In the genomic region with DNA sequence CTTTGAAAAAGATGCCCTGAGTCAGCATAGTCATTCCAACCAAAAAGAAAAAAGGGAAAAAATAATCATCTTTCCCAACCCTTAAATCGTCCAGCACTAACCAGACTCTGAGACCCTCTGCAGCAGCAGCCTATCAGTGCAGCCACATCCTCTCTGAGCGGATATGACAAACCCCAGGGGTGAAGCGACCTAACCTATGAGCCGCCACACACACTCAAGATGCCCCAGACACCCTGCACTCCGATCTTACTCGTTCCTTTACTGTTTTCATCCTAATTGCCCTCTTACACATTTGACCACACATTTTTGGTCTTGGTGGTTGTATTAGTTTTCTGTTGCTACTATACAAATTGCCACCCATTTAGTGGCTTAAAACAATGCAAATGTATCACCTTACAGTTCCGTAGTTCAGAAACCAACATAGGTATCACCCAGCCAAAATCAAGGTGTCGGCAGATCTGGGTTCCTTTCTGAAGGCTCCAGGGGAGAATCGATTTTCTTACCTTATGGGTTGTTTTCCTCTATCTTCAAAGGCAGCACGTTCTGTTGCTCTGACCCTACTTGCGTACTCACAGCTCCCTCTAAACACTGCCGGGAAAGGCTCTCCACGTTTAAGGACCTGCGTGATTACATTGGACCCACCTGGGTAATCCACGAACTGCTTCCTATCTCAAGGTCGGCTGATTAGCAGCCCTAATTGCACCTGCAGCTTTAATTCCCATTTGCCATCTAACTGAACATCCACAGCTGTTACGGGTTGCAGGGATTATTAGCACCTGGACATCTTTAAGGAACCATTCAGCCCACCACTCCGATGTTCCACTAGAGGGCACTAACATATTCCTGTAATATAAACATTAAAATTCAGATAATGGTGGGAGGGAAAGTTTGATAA, we compare ENCODE assay signal across 8 cellular contexts. TPM values are rescaled to one million over a fixed set of nuclear protein-coding genes. Genes with fewer than 3 reads are reported as not detected.
DNase-seq lines count a peak whose midpoint lies in the region; ATAC-seq, FAIRE-seq and TF ChIP-seq lines count a peak whose summit lies in the region.

No MANE protein-coding gene starts in this region.

- H3K27me3 Mint-ChIP-seq in activated T-helper 2 cell treated with anti-CD3 and anti-CD28 coated beads, Interferon-gamma antibody, Interleukin-2, Interleukin-4, amounts not matched to agents 10 μg/mL and 5 μg/mL and 100 μg/mL, durations not matched to agents 14 hours and 24 hours and 36 hours (ENCODE audit: low read depth) = no peaks in the 10 kb centered on the region

- H3K27ac Mint-ChIP-seq in activated T-helper 2 cell treated with anti-CD3 and anti-CD28 coated beads, Interferon-gamma antibody, Interleukin-2, Interleukin-4, amounts not matched to agents 10 μg/mL and 5 μg/mL and 100 μg/mL, durations not matched to agents 14 hours and 24 hours and 36 hours = peak overlapping the region; percentile 72

- H4K20me1 ChIP-seq in keratinocyte (ENCODE audit: control insufficient read depth, extremely low read depth, insufficient read depth, low read length) = no peaks in the 10 kb centered on the region

- H3K9me3 Mint-ChIP-seq in activated T-helper 2 cell treated with anti-CD3 and anti-CD28 coated beads, Interferon-gamma antibody, Interleukin-2, Interleukin-4, amounts not matched to agents 10 μg/mL and 5 μg/mL and 100 μg/mL, durations not matched to agents 14 hours and 24 hours and 36 hours = no peaks in the 10 kb centered on the region

- no peak overlapping the region for H3K9ac ChIP-seq in keratinocyte (ENCODE audit: control insufficient read depth, extremely low read depth, insufficient read depth, low read length)

- H2AFZ ChIP-seq in keratinocyte (ENCODE audit: control insufficient read depth, low read length) = no peak overlapping the region

- H3K9me3 ChIP-seq in cardiac muscle cell (ENCODE audit: low read depth) (no peaks in the 10 kb centered on the region), keratinocyte (ENCODE audit: control insufficient read depth, low read depth, low read length) (no peaks in the 10 kb centered on the region), uterus (no peaks in the 10 kb centered on the region)

- no peak overlapping the region for H3K27ac ChIP-seq in cardiac muscle cell
- H3K27ac ChIP-seq in keratinocyte (ENCODE audit: control insufficient read depth, insufficient read depth, low read length) = no peak overlapping the region
- no peak overlapping the region for H3K27ac ChIP-seq in uterus

- ATAC-seq in left cardiac atrium = no peak
- ATAC-seq in GM18909 (IDR thresholded peaks at IDR 0.05; ENCODE audit: poor library complexity, unreplicated experiment) = no peak

- no peak overlapping the region for H3K4me3 ChIP-seq in cardiac muscle cell
- no peak overlapping the region for H3K4me3 ChIP-seq in keratinocyte (ENCODE audit: control insufficient read depth in 2 of 3, extremely low read depth in 1 of 3, insufficient read depth in 2 of 3, low read depth in 1 of 3, low read length in 3 of 3)
- no peak overlapping the region for H3K4me3 ChIP-seq in uterus

- H3K4me1 ChIP-seq in cardiac muscle cell (ENCODE audit: low read depth) = no peaks in the 10 kb centered on the region
- H3K4me1 ChIP-seq in keratinocyte (ENCODE audit: control insufficient read depth, extremely low read depth, insufficient read depth, low read length) = no peaks in the 10 kb centered on the region
- no peaks in the 10 kb centered on the region for H3K4me1 ChIP-seq in uterus

- H3K4me1 Mint-ChIP-seq in activated T-helper 2 cell treated with anti-CD3 and anti-CD28 coated beads, Interferon-gamma antibody, Interleukin-2, Interleukin-4, amounts not matched to agents 10 μg/mL and 5 μg/mL and 100 μg/mL, durations not matched to agents 14 hours and 24 hours and 36 hours (ENCODE audit: low read depth) = peaks cover 51% of the 10 kb centered on the region

- no peaks in the 10 kb centered on the region for H3K9me1 ChIP-seq in keratinocyte (ENCODE audit: control insufficient read depth, extremely low read depth, insufficient read depth, low read length)

- H3K4me3 Mint-ChIP-seq in activated T-helper 2 cell treated with anti-CD3 and anti-CD28 coated beads, Interferon-gamma antibody, Interleukin-2, Interleukin-4, amounts not matched to agents 10 μg/mL and 5 μg/mL and 100 μg/mL, durations not matched to agents 14 hours and 24 hours and 36 hours (ENCODE audit: low read depth) = peak overlapping the region; percentile 72

- peak; percentile 13 for FAIRE-seq in keratinocyte (lab: Jason Lieb, UNC)

- no peak for TF ChIP-seq POLR2A in uterus (IDR thresholded peaks at IDR 0.05)

- DNase-seq in cardiac muscle cell (ENCODE audit: low read depth in 1 of 2, low spot score in 1 of 2) (peak; percentile 45), left cardiac atrium (no peak), NCI-H1105 (lab: John Stamatoyannopoulos, UW) (peak; percentile 80), keratinocyte (ENCODE audit: low read depth, low spot score) (no peak), uterus (no peak), NCI-H226 (no peak)
- DNase-seq in activated T-helper 2 cell treated with anti-CD3 and anti-CD28 coated beads, Interferon-gamma antibody, Interleukin-2, Interleukin-4, amounts not matched to agents 10 μg/mL and 5 μg/mL and 100 μg/mL, durations not matched to agents 14 hours and 24 hours and 36 hours (ENCODE audit: low spot score) = no peak

- dilution Hi-C loops in keratinocyte (cut with MboI; ENCODE audit: extremely low pct_ligation_motif_present, low sequenced_read_pairs) = no loop called here

- intact Hi-C loops in left cardiac atrium (cut with DNase I) (loop anchor here (1.0 to 5.0 kb wide), 2 partner anchors 70 to 71 kb away; no protein-coding TSS in a partner anchor), uterus (cut with DNase I; ENCODE audit: low total_unique reads) (no loop called here)
- intact Hi-C loops in activated T-helper 2 cell treated with anti-CD3 and anti-CD28 coated beads, Interferon-gamma antibody, Interleukin-2, Interleukin-4, amounts not matched to agents 10 μg/mL and 5 μg/mL and 100 μg/mL, durations not matched to agents 14 hours and 24 hours and 36 hours (cut with micrococcal nuclease) = loop anchor here (2.0 to 10.0 kb wide), 4 partner anchors 45 to 573 kb away; partner anchors contain the start of genes CASP2 and TMEM139

- no peak overlapping the region for H3K4me2 ChIP-seq in keratinocyte (ENCODE audit: control insufficient read depth, extremely low read depth, insufficient read depth, low read depth, low read length)

- no peaks in the 10 kb centered on the region for H3K27me3 ChIP-seq in cardiac muscle cell
- H3K27me3 ChIP-seq in keratinocyte (ENCODE audit: control insufficient read depth, extremely low read depth, insufficient read depth, low read length) = peaks cover under 1% of the 10 kb centered on the region
- H3K27me3 ChIP-seq in uterus = no peaks in the 10 kb centered on the region

- no peaks in the 10 kb centered on the region for H3K79me2 ChIP-seq in keratinocyte (ENCODE audit: control insufficient read depth, insufficient read depth, low read length)

- H3K36me3 ChIP-seq in cardiac muscle cell = no peaks in the 10 kb centered on the region
- no peaks in the 10 kb centered on the region for H3K36me3 ChIP-seq in keratinocyte (ENCODE audit: control insufficient read depth in 2 of 2, extremely low read depth in 1 of 2, insufficient read depth in 2 of 2, low read length in 2 of 2)
- H3K36me3 ChIP-seq in uterus = no peaks in the 10 kb centered on the region

- H3K36me3 Mint-ChIP-seq in activated T-helper 2 cell treated with anti-CD3 and anti-CD28 coated beads, Interferon-gamma antibody, Interleukin-2, Interleukin-4, amounts not matched to agents 10 μg/mL and 5 μg/mL and 100 μg/mL, durations not matched to agents 14 hours and 24 hours and 36 hours (ENCODE audit: low read depth) = no peaks in the 10 kb centered on the region

- peak; percentile 74 for TF ChIP-seq CTCF in cardiac muscle cell (IDR thresholded peaks at IDR 0.05; ENCODE audit: low read depth, low read length)
- peak; percentile 35 to 56 (median 41) for TF ChIP-seq CTCF in keratinocyte (optimal IDR thresholded peaks at IDR 0.05 in 1 of 3, IDR thresholded peaks at IDR 0.05 in 1 of 3, conservative IDR thresholded peaks at IDR 0.05 in 1 of 3; ENCODE audit: extremely low read depth in 1 of 3, insufficient read depth in 2 of 3, low read length in 3 of 3)
- TF ChIP-seq CTCF in uterus (IDR thresholded peaks at IDR 0.05) = peak in 3 of 4 experiments; percentile 27 to 31 (median 28)

RNA-seq across cellular contexts. Expression of gene PRSS1, which starts 37.3 kb away (rescaled TPM):
- total RNA-seq in cardiac muscle cell (not detected in 2 replicates), left cardiac atrium (not detected), uterus (1 to 10 TPM in 1 of 4 donors, not detected in 3; 1.0 TPM)
- polyA plus RNA-seq in cardiac muscle cell (not detected in 2 replicates), keratinocyte (not detected in 3 replicates)
- total RNA-seq in activated T-helper 2 cell treated with anti-CD3 and anti-CD28 coated beads, Interferon-gamma antibody, Interleukin-2, Interleukin-4, amounts not matched to agents 10 μg/mL and 5 μg/mL and 100 μg/mL, durations not matched to agents 14 hours and 24 hours and 36 hours = not detected in 2 replicates
- polyA plus RNA-seq in keratinocyte (2011; ENCODE audit: low read depth) = not detected
- polyA plus RNA-seq in keratinocyte (2011; cell fraction: cytosol; rRNA removed) = not detected in 2 replicates
- not detected in 2 replicates for polyA plus RNA-seq in keratinocyte (2011; cell fraction: nucleus; rRNA removed)
- polyA plus RNA-seq in keratinocyte (2012; ENCODE audit: low replicate concordance) = not detected in 2 replicates
- polyA minus RNA-seq in keratinocyte = not detected in 3 replicates
- not detected for polyA minus RNA-seq in keratinocyte (2011; cell fraction: cytosol; rRNA and poly(A)+ RNA removed)
- not detected in 2 replicates for polyA minus RNA-seq in keratinocyte (2011; cell fraction: nucleus; rRNA and poly(A)+ RNA removed)

RNA-seq across cellular contexts. Expression of gene PRSS2, which starts 58.8 kb away (rescaled TPM):
- total RNA-seq in cardiac muscle cell (not detected in 2 replicates), left cardiac atrium (not detected), uterus (not detected)
- polyA plus RNA-seq in cardiac muscle cell (not detected in 2 replicates), keratinocyte (not detected in 3 replicates)
- not detected in 2 replicates for total RNA-seq in activated T-helper 2 cell treated with anti-CD3 and anti-CD28 coated beads, Interferon-gamma antibody, Interleukin-2, Interleukin-4, amounts not matched to agents 10 μg/mL and 5 μg/mL and 100 μg/mL, durations not matched to agents 14 hours and 24 hours and 36 hours
- polyA plus RNA-seq in keratinocyte (2011; ENCODE audit: low read depth) = not detected
- polyA plus RNA-seq in keratinocyte (2011; cell fraction: cytosol; rRNA removed) = not detected in 2 replicates
- not detected in 2 replicates for polyA plus RNA-seq in keratinocyte (2011; cell fraction: nucleus; rRNA removed)
- polyA plus RNA-seq in keratinocyte (2012; ENCODE audit: low replicate concordance) = not detected in 2 replicates
- polyA minus RNA-seq in keratinocyte = not detected in 3 replicates
- polyA minus RNA-seq in keratinocyte (2011; cell fraction: cytosol; rRNA and poly(A)+ RNA removed) = not detected
- not detected in 2 replicates for polyA minus RNA-seq in keratinocyte (2011; cell fraction: nucleus; rRNA and poly(A)+ RNA removed)

Comparison
In these comparisons a context has a peak if more than half of its experiments do, and no peak if none do; other contexts are left out.
1. DNase-seq: peak in cardiac muscle cell (2 of 2) and NCI-H1105 (single experiment); none in left cardiac atrium (single experiment), activated T-helper 2 cell treated with anti-CD3 and anti-CD28 coated beads, Interferon-gamma antibody, Interleukin-2, Interleukin-4, amounts not matched to agents 10 μg/mL and 5 μg/mL and 100 μg/mL, durations not matched to agents 14 hours and 24 hours and 36 hours (single experiment), keratinocyte (single experiment), uterus (0 of 2) and NCI-H226 (single experiment).
2. Peak in every context shown above with its lines, with median percentiles within 50 percentile points of each other: CTCF ChIP-seq.